In the genomic region with DNA sequence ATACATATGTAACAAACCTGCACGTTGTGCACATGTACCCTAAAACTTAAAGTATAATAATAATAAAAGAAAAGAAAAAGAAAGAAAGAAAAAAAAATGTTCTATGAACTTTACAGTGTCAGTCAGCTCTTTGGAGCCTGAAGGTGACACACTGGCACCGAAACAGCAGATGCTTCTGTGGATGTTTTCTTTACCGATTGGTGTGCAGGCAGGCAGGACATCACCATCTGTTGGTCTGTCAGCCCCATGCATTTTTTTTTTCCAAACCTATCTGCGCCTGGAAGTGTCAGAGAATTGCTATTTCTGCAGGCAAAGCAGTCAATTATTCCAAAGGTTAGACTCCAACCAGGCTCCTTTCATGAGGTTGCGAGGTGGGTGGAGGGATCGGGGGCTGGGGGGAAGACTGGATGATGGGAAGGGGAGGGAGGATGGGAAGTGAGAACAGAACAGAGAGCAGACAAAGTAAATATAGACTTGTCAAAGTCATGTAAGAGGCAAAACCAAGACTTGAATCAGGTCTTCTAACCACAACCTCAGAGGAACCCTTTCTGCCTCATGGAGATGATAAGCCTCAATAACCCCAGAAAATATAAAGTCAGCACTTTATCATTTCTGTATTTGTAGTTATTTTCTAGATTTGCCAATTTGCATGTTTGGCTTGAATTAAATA, we compare ENCODE assay signal across 12 cellular contexts.
A peak's percentile ranks its signal among the peaks of the same experiment; 100 is the strongest.
DNase-seq lines count a peak whose midpoint lies in the region; ATAC-seq, FAIRE-seq and TF ChIP-seq lines count a peak whose summit lies in the region.
"Had no signal": no experiment of that assay in that cellular context is flagged by ENCODE, and none has a peak within 500 bp of the region (broad histone marks: within the 10 kb centered on the region; RNA-seq: fewer than 3 reads in every experiment).

No MANE protein-coding gene starts in this region.

- no peaks in the 10 kb centered on the region for H3K9me2 ChIP-seq in SK-N-SH

- CTCF ChIA-PET in HepG2 (lab: Yijun Ruan, JAX; ENCODE audit: low intra/inter-chr PET ratio, low total read pairs) (no interaction called here), SK-N-SH (lab: Yijun Ruan, JAX) (interaction anchor here (0.6 kb wide), 1 partner anchor 34 kb away, joined by 3 read pairs; no protein-coding TSS in a partner anchor)

- H3K27me3 ChIP-seq in HepG2 (ENCODE audit: control insufficient read depth in 1 of 2, insufficient read depth in 2 of 2, low read length in 2 of 2) (no peaks in the 10 kb centered on the region), right lobe of liver (no peaks in the 10 kb centered on the region), SK-N-SH (ENCODE audit: insufficient read depth) (peaks cover 27% of the 10 kb centered on the region; the same call in 1 of the 2 replicates)

- H3K4me2 ChIP-seq in HepG2 (ENCODE audit: low read depth, low read length), result no peak overlapping the region; the same call in 1 of the 2 replicates
- H3K4me2 ChIP-seq in SK-N-SH, result no peak overlapping the region

- BruUV-seq in HepG2 (replicated peaks; lab: Mats Ljungman, UMichigan), result no TSS peak

- H3K79me2 ChIP-seq in HepG2 (ENCODE audit: insufficient read depth, low read length) (no peaks in the 10 kb centered on the region), SK-N-SH (ENCODE audit: insufficient read depth) (no peaks in the 10 kb centered on the region)

- no peaks in the 10 kb centered on the region for H3K36me3 ChIP-seq in HepG2 (replicated peaks in 1 of 2; ENCODE audit: control insufficient read depth in 1 of 2, insufficient read depth in 2 of 2, low read length in 2 of 2)
- H3K36me3 ChIP-seq in right lobe of liver, result no peaks in the 10 kb centered on the region
- H3K36me3 ChIP-seq in SK-N-SH (replicated peaks in 1 of 2; ENCODE audit: control insufficient read depth in 1 of 2, insufficient read depth in 2 of 2, low read length in 1 of 2), result no peaks in the 10 kb centered on the region

- 4% methylated on average over 6 of the region's 6 CpGs for WGBS in HepG2 (ENCODE audit: low lambda C conversion rate)
- 22% methylated on average over 6 of the region's 6 CpGs for WGBS in right lobe of liver (ENCODE audit: insufficient coverage, low coverage, low lambda C conversion rate, missing lambda C conversion rate)
- 18% methylated on average over 6 of the region's 6 CpGs for WGBS in SK-N-SH (ENCODE audit: low lambda C conversion rate)

- no peak for TF ChIP-seq EP300 in HepG2 (IDR thresholded peaks at IDR 0.05; ENCODE audit: low read depth in 2 of 2, low read length in 2 of 2)
- no peak for TF ChIP-seq EP300 in HepG2 (CRISPR knock-in tag; IDR thresholded peaks at IDR 0.05; ENCODE audit: borderline replicate concordance)
- TF ChIP-seq EP300 in SK-N-SH (IDR thresholded peaks at IDR 0.05; ENCODE audit: borderline replicate concordance in 1 of 2, low read depth in 1 of 2, low read length in 1 of 2), result no peak

- POLR2A ChIA-PET in HepG2 (lab: Yijun Ruan, JAX) (no interaction called here), SK-N-SH (lab: Yijun Ruan, JAX) (no interaction called here)

- H3K9ac ChIP-seq in HepG2 (ENCODE audit: insufficient read depth, low read depth, low read length), result no peak overlapping the region
- no peak overlapping the region for H3K9ac ChIP-seq in SK-N-SH

- no peak overlapping the region for H3K4me3 ChIP-seq in HepG2 (replicated peaks in 1 of 3; ENCODE audit: insufficient read depth in 1 of 3, low read depth in 2 of 3, low read length in 3 of 3)
- H3K4me3 ChIP-seq in right lobe of liver, result no peak overlapping the region
- no peak overlapping the region for H3K4me3 ChIP-seq in SK-N-SH (ENCODE audit: low read depth in 2 of 2, low read length in 1 of 2)
- H3K4me3 ChIP-seq in coronary artery, result no peak overlapping the region

- in situ Hi-C loops in HepG2 (cut with HindIII; ENCODE audit: extremely low pct_ligation_motif_present, low pct_unique_long_range_greater_than_20kb), result no loop called here

- no peak overlapping the region for H3K27ac ChIP-seq in HepG2 (ENCODE audit: extremely low read length, insufficient read depth, low read length)
- H3K27ac ChIP-seq in right lobe of liver, result no peak overlapping the region
- H3K27ac ChIP-seq in SK-N-SH (ENCODE audit: low read depth in 2 of 2, low read length in 1 of 2), result no peak overlapping the region
- no peak overlapping the region for H3K27ac ChIP-seq in coronary artery

- H2AFZ ChIP-seq in HepG2 (ENCODE audit: low read length) (no peak overlapping the region), SK-N-SH (ENCODE audit: low read depth) (no peak overlapping the region)

- intact Hi-C loops in HepG2 (cut with micrococcal nuclease; ENCODE audit: unreplicated experiment), result no loop called here
- intact Hi-C loops in right lobe of liver (cut with DNase I), result no loop called here

- ATAC-seq in HepG2, result no peak
- no peak for ATAC-seq in right lobe of liver
- ATAC-seq in HG03103 (IDR thresholded peaks at IDR 0.05; ENCODE audit: low read depth, unreplicated experiment), result peak; percentile 89

- TF ChIP-seq RAD21 in HepG2 (CRISPR knock-in tag; IDR thresholded peaks at IDR 0.05) (no peak), SK-N-SH (IDR thresholded peaks at IDR 0.05; ENCODE audit: low read length) (no peak)

- no peak for TF ChIP-seq POLR2A in HepG2 (IDR thresholded peaks at IDR 0.05; ENCODE audit: insufficient read depth in 1 of 2, low read depth in 2 of 2, low read length in 2 of 2)
- TF ChIP-seq POLR2A in right lobe of liver (IDR thresholded peaks at IDR 0.05), result no peak

- TF ChIP-seq CTCF in HepG2 (CRISPR knock-in tag; IDR thresholded peaks at IDR 0.05) (no peak), right lobe of liver (IDR thresholded peaks at IDR 0.05) (no peak), SK-N-SH (IDR thresholded peaks at IDR 0.05) (no peak), coronary artery (IDR thresholded peaks at IDR 0.05) (no peak)

- DNase-seq in HepG2 (ENCODE audit: low spot score) (no peak), right lobe of liver (no peak), SK-N-DZ (ENCODE audit: low spot score) (peak; percentile 15), SK-N-SH (no peak), GM19240 (ENCODE audit: insufficient read length, low spot score) (no peak), NCI-H1417 treated with DMSO at 0.1 percent for 48 hours (lab: John Stamatoyannopoulos, UW) (no peak), coronary artery (ENCODE audit: low spot score) (no peak)
- DNase-seq: ACHN, GF-D8 had no signal

- no peaks in the 10 kb centered on the region for H4K20me1 ChIP-seq in HepG2 (ENCODE audit: insufficient read depth, low read length)
- no peaks in the 10 kb centered on the region for H4K20me1 ChIP-seq in SK-N-SH (ENCODE audit: insufficient read depth)

- FAIRE-seq in HepG2 (lab: Jason Lieb, UNC), result no peak
- FAIRE-seq: colon, TTC549 had no signal

- H3K9me3 ChIP-seq in HepG2 (ENCODE audit: low read length) (no peaks in the 10 kb centered on the region), right lobe of liver (no peaks in the 10 kb centered on the region), SK-N-SH (no peaks in the 10 kb centered on the region)

- H3F3A ChIP-seq in SK-N-SH (replicated peaks; ENCODE audit: insufficient read depth), result no peaks in the 10 kb centered on the region

- H3K4me1 ChIP-seq in HepG2 (ENCODE audit: insufficient read depth, low read length) (peaks cover 27% of the 10 kb centered on the region), right lobe of liver (no peaks in the 10 kb centered on the region), SK-N-SH (ENCODE audit: control insufficient read depth in 1 of 2, insufficient read depth in 2 of 2, low read depth in 1 of 2, low read length in 1 of 2) (0 out of 4 replicates have a peak, but pooled peaks cover 0 to 4% of the 10 kb centered on the region in 2 experiments)

TF ChIP-seq in HepG2, 621 proteins besides CTCF, POLR2A, EP300 and RAD21 (continues in another document):
- no peak for TF ChIP-seq TBX2 (CRISPR knock-in tag; IDR thresholded peaks at IDR 0.05; ENCODE audit: borderline replicate concordance)
- TF ChIP-seq NFYC (CRISPR knock-in tag; IDR thresholded peaks at IDR 0.05), result no peak
- no peak for TF ChIP-seq TEAD2 (CRISPR knock-in tag; IDR thresholded peaks at IDR 0.05)
- no peak for TF ChIP-seq SETDB1 (CRISPR knock-in tag; IDR thresholded peaks at IDR 0.05; ENCODE audit: borderline replicate concordance)
- TF ChIP-seq ZFP1 (CRISPR knock-in tag; IDR thresholded peaks at IDR 0.05), result no peak
- no peak for TF ChIP-seq MTA1 (CRISPR knock-in tag; IDR thresholded peaks at IDR 0.05; ENCODE audit: borderline replicate concordance)
- no peak for TF ChIP-seq KAT2B (IDR thresholded peaks at IDR 0.05; ENCODE audit: borderline replicate concordance, low read depth, low read length)
- TF ChIP-seq ZFP36 (IDR thresholded peaks at IDR 0.05; ENCODE audit: borderline replicate concordance, low read depth, low read length, partially characterized antibody), result no peak
- TF ChIP-seq MAFF (IDR thresholded peaks at IDR 0.05; ENCODE audit: low read depth, low read length), result peak; percentile 71
- TF ChIP-seq MTA3 (CRISPR knock-in tag; IDR thresholded peaks at IDR 0.05), result no peak

TF ChIP-seq in SK-N-SH, 30 proteins besides CTCF, POLR2A, EP300 and RAD21 (continues in another document):
- TF ChIP-seq, protein P1, sequence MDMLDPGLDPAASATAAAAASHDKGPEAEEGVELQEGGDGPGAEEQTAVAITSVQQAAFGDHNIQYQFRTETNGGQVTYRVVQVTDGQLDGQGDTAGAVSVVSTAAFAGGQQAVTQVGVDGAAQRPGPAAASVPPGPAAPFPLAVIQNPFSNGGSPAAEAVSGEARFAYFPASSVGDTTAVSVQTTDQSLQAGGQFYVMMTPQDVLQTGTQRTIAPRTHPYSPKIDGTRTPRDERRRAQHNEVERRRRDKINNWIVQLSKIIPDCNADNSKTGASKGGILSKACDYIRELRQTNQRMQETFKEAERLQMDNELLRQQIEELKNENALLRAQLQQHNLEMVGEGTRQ (IDR thresholded peaks at IDR 0.05; ENCODE audit: borderline replicate concordance, low read depth, low read length), result no peak
- TF ChIP-seq FOSL2 (IDR thresholded peaks at IDR 0.05; ENCODE audit: borderline replicate concordance, low read depth) (no peak), EZH2phosphoT487 (IDR thresholded peaks at IDR 0.05; ENCODE audit: borderline replicate concordance, low read depth) (no peak), NRF1 (IDR thresholded peaks at IDR 0.05; ENCODE audit: low read depth, low read length) (no peak), MXI1 (IDR thresholded peaks at IDR 0.05; ENCODE audit: low read depth, low read length) (no peak), ELF1 (IDR thresholded peaks at IDR 0.05) (no peak), CHD2 (IDR thresholded peaks at IDR 0.05; ENCODE audit: low read length, partially characterized antibody) (no peak), FOXM1 (IDR thresholded peaks at IDR 0.05; ENCODE audit: low read depth) (no peak)
- TF ChIP-seq, protein P2, sequence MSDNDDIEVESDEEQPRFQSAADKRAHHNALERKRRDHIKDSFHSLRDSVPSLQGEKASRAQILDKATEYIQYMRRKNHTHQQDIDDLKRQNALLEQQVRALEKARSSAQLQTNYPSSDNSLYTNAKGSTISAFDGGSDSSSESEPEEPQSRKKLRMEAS (IDR thresholded peaks at IDR 0.05; ENCODE audit: low read depth), result no peak
